17 cellular contexts compared by ENCODE assay signal in the genomic region with DNA sequence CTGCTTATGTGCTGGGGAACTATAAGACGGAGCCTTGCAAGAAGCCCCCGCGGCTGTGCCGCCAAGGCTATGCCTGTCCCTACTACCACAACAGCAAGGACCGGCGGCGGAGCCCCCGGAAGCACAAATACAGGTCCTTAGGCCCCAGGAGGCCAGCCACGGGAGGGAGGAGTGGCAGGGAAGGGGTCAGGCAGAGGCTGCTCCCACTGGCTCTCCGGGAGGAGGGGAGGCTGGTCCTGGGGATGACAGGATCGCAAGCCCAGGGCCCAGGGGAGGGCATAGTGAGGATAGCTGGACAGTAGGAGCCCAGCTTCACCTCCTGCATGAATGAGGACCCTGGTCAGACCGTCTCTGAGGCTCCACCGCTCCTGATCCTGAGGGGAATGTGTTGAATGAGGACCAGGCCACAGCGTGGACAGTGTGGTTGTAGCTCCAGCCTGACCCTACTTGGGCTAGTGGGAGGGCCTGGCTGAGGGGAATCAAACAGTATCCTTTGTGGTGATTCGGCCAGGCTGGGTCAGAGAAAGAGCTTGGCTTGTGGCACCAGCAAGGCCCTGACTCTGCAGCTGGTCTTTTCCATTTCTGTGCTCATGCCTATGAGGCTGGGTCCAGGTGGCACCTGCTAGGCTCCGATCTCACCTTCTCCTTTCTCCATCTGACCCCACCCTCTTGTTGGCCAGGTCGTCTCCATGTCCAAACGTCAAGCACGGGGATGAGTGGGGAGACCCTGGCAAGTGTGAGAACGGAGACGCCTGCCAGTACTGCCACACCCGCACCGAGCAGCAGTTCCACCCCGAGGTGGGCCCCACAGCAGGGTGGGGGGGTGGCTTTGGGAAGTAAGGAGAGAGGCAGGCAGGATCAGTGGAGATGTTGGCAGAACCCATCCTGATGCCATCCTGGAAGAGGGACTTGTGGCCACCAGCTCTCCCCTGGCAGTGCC.
"Had no signal": no experiment of that assay in that cellular context is flagged by ENCODE, and none has a peak within 500 bp of the region (broad histone marks: within the 10 kb centered on the region; RNA-seq: fewer than 3 reads in every experiment).

No MANE protein-coding gene starts in this region.

- H3K9me3 Mint-ChIP-seq: activated CD4-positive, alpha-beta memory T cell treated with anti-CD3 and anti-CD28 coated beads for 36 hours; activated T-cell treated with anti-CD3 and anti-CD28 coated beads, Interleukin-2, amount 50 U/mL, for 4 hours; naive thymus-derived CD8-positive, alpha-beta T cell; T-helper 2 cell treated with Interferon-gamma antibody and Interleukin-4, amounts not matched to agents 5 μg/mL and 100 μg/mL, for 36 hours had no signal

- DNase-seq: activated CD4-positive, alpha-beta memory T cell treated with anti-CD3 and anti-CD28 coated beads for 36 hours; activated CD4-positive, CD25-positive, alpha-beta regulatory T cell treated with anti-CD3 and anti-CD28 coated beads, Interleukin-2, amount 50 U/mL, for 72 hours; activated gamma-delta T cell; activated T-cell treated with anti-CD3 and anti-CD28 coated beads, Interleukin-2, amount 50 U/mL, for 4 hours; colonic mucosa; effector CD8-positive, alpha-beta T cell; hippocampal formation; lower lobe of right lung; nucleus accumbens; stimulated activated CD4-positive, alpha-beta T cell treated with anti-CD3 and anti-CD28 coated beads, Interleukin-4, amount 100 ng/mL, for 1 hour; stomach; SW 1271 had no signal

- ATAC-seq: activated T-cell treated with anti-CD3 and anti-CD28 coated beads, Interleukin-2, amount 50 U/mL, for 4 hours; gastroesophageal sphincter; lower lobe of right lung; naive thymus-derived CD8-positive, alpha-beta T cell; psoas muscle had no signal

- H3K27ac ChIP-seq: colonic mucosa, lower lobe of right lung, psoas muscle, stomach, thoracic aorta had no signal

- H3K27me3 ChIP-seq: colonic mucosa, gastroesophageal sphincter, stomach had no signal

- H3K27me3 Mint-ChIP-seq: activated CD4-positive, alpha-beta memory T cell treated with anti-CD3 and anti-CD28 coated beads for 36 hours; naive thymus-derived CD8-positive, alpha-beta T cell had no signal

- H3K4me1 ChIP-seq: colonic mucosa had no signal

- H3K4me3 ChIP-seq: colonic mucosa, gastroesophageal sphincter, lower lobe of right lung, psoas muscle, stomach, thoracic aorta had no signal

- H3K9me3 ChIP-seq: colonic mucosa, gastroesophageal sphincter, lower lobe of right lung, psoas muscle, stomach, thoracic aorta had no signal

- H3K27ac Mint-ChIP-seq: activated CD4-positive, alpha-beta memory T cell treated with anti-CD3 and anti-CD28 coated beads for 36 hours; T-helper 2 cell treated with Interferon-gamma antibody and Interleukin-4, amounts not matched to agents 5 μg/mL and 100 μg/mL, for 36 hours had no signal

- H3K4me3 Mint-ChIP-seq: activated CD4-positive, alpha-beta memory T cell treated with anti-CD3 and anti-CD28 coated beads for 36 hours; activated T-cell treated with anti-CD3 and anti-CD28 coated beads, Interleukin-2, amount 50 U/mL, for 4 hours; naive thymus-derived CD8-positive, alpha-beta T cell; T-helper 2 cell treated with Interferon-gamma antibody and Interleukin-4, amounts not matched to agents 5 μg/mL and 100 μg/mL, for 36 hours had no signal
